28 cellular contexts compared by ENCODE assay signal in genomic region chr5:82849885-82850284, GRCh38.
"Had no signal": no experiment of that assay in that cellular context is flagged by ENCODE, and none has a peak within 500 bp of the region (broad histone marks: within the 10 kb centered on the region; RNA-seq: fewer than 3 reads in every experiment).

No MANE protein-coding gene starts in this region.

- H3K36me3 ChIP-seq: ascending aorta had no signal

- H3K27ac Mint-ChIP-seq: activated CD4-positive, alpha-beta T cell treated with anti-CD3 and anti-CD28 coated beads, Interleukin-2, amount 10 ng/mL, durations not matched to agents 24 days and 14 days; activated CD8-positive, alpha-beta memory T cell treated with anti-CD3 and anti-CD28 coated beads, Interleukin-2, amount 10 ng/mL, durations not matched to agents 7 days and 5 days; activated naive CD4-positive, alpha-beta T cell treated with anti-CD3 and anti-CD28 coated beads, Interleukin-2, amount 50 U/mL, for 72 hours; activated naive CD8-positive, alpha-beta T cell treated with anti-CD3 and anti-CD28 coated beads, Interleukin-2, amount 50 U/mL, for 24 hours; activated T-cell treated with anti-CD3 and anti-CD28 coated beads, Interleukin-2, amount 50 U/mL, for 24 hours; T-helper 2 cell treated with Interferon-gamma antibody and Interleukin-4, amounts not matched to agents 5 μg/mL and 100 μg/mL, for 36 hours; WTC11 had no signal

- H3K4me3 Mint-ChIP-seq: activated CD4-positive, alpha-beta T cell treated with anti-CD3 and anti-CD28 coated beads, Interleukin-2, amount 10 ng/mL, durations not matched to agents 24 days and 14 days; activated CD8-positive, alpha-beta memory T cell treated with anti-CD3 and anti-CD28 coated beads, Interleukin-2, amount 10 ng/mL, durations not matched to agents 7 days and 5 days; activated naive CD8-positive, alpha-beta T cell treated with anti-CD3 and anti-CD28 coated beads, Interleukin-2, amount 50 U/mL, for 24 hours; activated T-cell treated with anti-CD3 and anti-CD28 coated beads, Interleukin-2, amount 50 U/mL, for 24 hours; T-helper 2 cell treated with Interferon-gamma antibody and Interleukin-4, amounts not matched to agents 5 μg/mL and 100 μg/mL, for 36 hours; WTC11 had no signal

- H3K4me1 Mint-ChIP-seq: activated CD4-positive, alpha-beta T cell treated with anti-CD3 and anti-CD28 coated beads, Interleukin-2, amount 10 ng/mL, durations not matched to agents 24 days and 14 days; activated CD8-positive, alpha-beta memory T cell treated with anti-CD3 and anti-CD28 coated beads, Interleukin-2, amount 10 ng/mL, durations not matched to agents 7 days and 5 days; activated naive CD8-positive, alpha-beta T cell treated with anti-CD3 and anti-CD28 coated beads, Interleukin-2, amount 50 U/mL, for 24 hours had no signal

- H3K27me3 ChIP-seq: ascending aorta, body of pancreas had no signal

- H3K4me2 ChIP-seq: SK-N-SH had no signal

- H3K36me3 Mint-ChIP-seq: activated CD8-positive, alpha-beta memory T cell treated with anti-CD3 and anti-CD28 coated beads, Interleukin-2, amount 10 ng/mL, durations not matched to agents 7 days and 5 days had no signal

- H3K9me3 ChIP-seq: ascending aorta, body of pancreas, SK-N-SH had no signal

- ATAC-seq: activated CD8-positive, alpha-beta memory T cell treated with anti-CD3 and anti-CD28 coated beads, Interleukin-2, amount 10 ng/mL, durations not matched to agents 7 days and 5 days; activated naive CD4-positive, alpha-beta T cell treated with anti-CD3 and anti-CD28 coated beads, Interleukin-2, amount 50 U/mL, for 72 hours; activated naive CD8-positive, alpha-beta T cell treated with anti-CD3 and anti-CD28 coated beads, Interleukin-2, amount 50 U/mL, for 24 hours; body of pancreas; Panc1; Right ventricle myocardium inferior; WTC11 had no signal

- DNase-seq: activated CD4-positive, alpha-beta T cell treated with anti-CD3 and anti-CD28 coated beads, Interleukin-2, amount 10 ng/mL, durations not matched to agents 24 days and 14 days; activated CD4-positive, alpha-beta T cell treated with anti-CD3 and anti-CD28 coated beads, Interleukin-2, amount 50 U/mL, for 48 hours; activated CD4-positive, CD25-positive, alpha-beta regulatory T cell treated with anti-CD3 and anti-CD28 coated beads, Interleukin-2, amount 50 U/mL, for 72 hours; activated CD8-positive, alpha-beta memory T cell treated with anti-CD3 and anti-CD28 coated beads, Interleukin-2, amount 10 ng/mL, durations not matched to agents 7 days and 5 days; activated effector memory CD4-positive, alpha-beta T cell treated with anti-CD3 and anti-CD28 coated beads, Interleukin-2, amount 50 U/mL, for 16 hours; activated naive CD4-positive, alpha-beta T cell treated with Interleukin-2 at 50 U/mL for 16 hours; activated naive CD8-positive, alpha-beta T cell treated with anti-CD3 and anti-CD28 coated beads, Interleukin-2, amount 50 U/mL, for 24 hours; activated T-cell treated with anti-CD3 and anti-CD28 coated beads, Interleukin-2, amount 50 U/mL, for 24 hours; amniotic stem cell; body of pancreas; central memory CD4-positive, alpha-beta T cell; KG1; NCI-H1048; NCI-H146; NCI-H187 treated with DMSO at 0.1 percent for 48 hours; NCI-H2107; NCI-H510A treated with DMSO at 0.1 percent for 48 hours; NCI-H82; NK-92 treated with Interleukin-12 subunit alpha and Interleukin-12 subunit beta, amount 100 ng/mL, for 24 hours; OCI-M1; RPMI8226; SK-N-SH had no signal

- H3K4me3 ChIP-seq: ascending aorta, body of pancreas had no signal

- H3K9me3 Mint-ChIP-seq: activated CD4-positive, alpha-beta T cell treated with anti-CD3 and anti-CD28 coated beads, Interleukin-2, amount 10 ng/mL, durations not matched to agents 24 days and 14 days; activated naive CD8-positive, alpha-beta T cell treated with anti-CD3 and anti-CD28 coated beads, Interleukin-2, amount 50 U/mL, for 24 hours; activated T-cell treated with anti-CD3 and anti-CD28 coated beads, Interleukin-2, amount 50 U/mL, for 24 hours; T-helper 2 cell treated with Interferon-gamma antibody and Interleukin-4, amounts not matched to agents 5 μg/mL and 100 μg/mL, for 36 hours had no signal

- H3K27ac ChIP-seq: ascending aorta, body of pancreas had no signal

- H3K4me1 ChIP-seq: ascending aorta had no signal

- H3K9me2 ChIP-seq: SK-N-SH had no signal
